Comparison of ENCODE assay signal across 20 cellular contexts in the genomic region with DNA sequence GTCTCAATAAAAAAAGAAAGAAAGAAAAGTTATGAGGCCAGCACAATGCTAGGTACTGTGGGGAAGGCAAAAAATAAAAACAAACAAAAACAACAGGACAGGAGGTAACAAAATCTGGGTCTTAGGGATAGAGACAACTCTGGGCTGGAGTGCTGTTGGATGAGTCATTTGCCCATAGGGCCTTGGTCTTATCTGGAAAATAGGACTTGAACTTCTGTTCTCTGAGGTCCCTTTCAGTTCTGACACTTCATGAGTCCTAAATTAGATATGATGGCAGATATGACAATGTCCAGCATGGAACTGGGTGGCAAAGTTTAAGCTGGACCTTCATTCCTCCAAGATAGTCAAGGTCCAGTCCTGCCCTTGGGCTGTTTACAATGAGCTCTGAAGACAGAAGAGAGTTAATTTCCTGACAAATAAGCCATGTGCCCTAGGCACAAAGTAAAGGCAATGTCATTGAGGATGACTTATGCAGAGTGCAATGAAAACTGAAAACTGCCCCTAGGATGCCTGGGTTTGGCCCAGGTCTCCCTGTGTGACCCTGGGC. TPM values are rescaled to one million over a fixed set of nuclear protein-coding genes. Genes with fewer than 3 reads are reported as not detected.
DNase-seq lines count a peak whose midpoint lies in the region; ATAC-seq, FAIRE-seq and TF ChIP-seq lines count a peak whose summit lies in the region.
"Had no signal": no experiment of that assay in that cellular context is flagged by ENCODE, and none has a peak within 500 bp of the region (broad histone marks: within the 10 kb centered on the region; RNA-seq: fewer than 3 reads in every experiment).

No MANE protein-coding gene starts in this region.

- H3K79me2 ChIP-seq in K562 (ENCODE audit: control insufficient read depth, insufficient read depth, low read length) = no peaks in the 10 kb centered on the region
- H3K79me2 ChIP-seq: parathyroid adenoma had no signal

- BruUV-seq in K562 (replicated peaks; lab: Mats Ljungman, UMichigan) = no TSS peak

- peak overlapping the region in 1 of 2 experiments; percentile 24; a peak in 2 of 4 replicates for H3K9ac ChIP-seq in K562 (ENCODE audit: insufficient read depth in 1 of 2, low read depth in 2 of 2, low read length in 2 of 2)
- H3K9ac ChIP-seq: parathyroid adenoma had no signal

- H3K9me3 ChIP-seq in K562 (replicated peaks; ENCODE audit: control insufficient read depth, insufficient read depth, low read depth, low read length) = no peaks in the 10 kb centered on the region
- H3K9me3 ChIP-seq: left lung, testis had no signal

- H3K4me2 ChIP-seq in K562 (ENCODE audit: insufficient read depth, low read length) = peak overlapping the region; percentile 23; the same call in 1 of the 2 replicates

- H3K4me3 ChIP-seq in GM12865 (ENCODE audit: low read depth, low read length) = no peak overlapping the region
- no peak overlapping the region for H3K4me3 ChIP-seq in K562
- H3K4me3 ChIP-seq: left lung, testis had no signal

- H2AFZ ChIP-seq in K562 (ENCODE audit: low read depth, low read length) = peak overlapping the region; percentile 73
- H2AFZ ChIP-seq: parathyroid adenoma had no signal

- TF ChIP-seq POLR2A in K562 (conservative IDR thresholded peaks at IDR 0.05) = no peak

- no peaks in the 10 kb centered on the region for H3K9me1 ChIP-seq in K562 (ENCODE audit: control insufficient read depth, insufficient read depth, low read length)

- TF ChIP-seq CTCF in 22Rv1 (IDR thresholded peaks at IDR 0.05) (no peak), GM12865 (IDR thresholded peaks at IDR 0.05; ENCODE audit: insufficient read depth, low read depth, low read length, missing control alignments) (no peak), K562 (IDR thresholded peaks at IDR 0.05 in 2 of 3, conservative IDR thresholded peaks at IDR 0.05 in 1 of 3; ENCODE audit: insufficient read depth in 2 of 3, low read depth in 1 of 3, low read length in 3 of 3) (no peak)

- POLR2A ChIA-PET in K562 (lab: Yijun Ruan, JAX) = interaction anchor here (0.6 to 1.3 kb wide), 3 partner anchors 9 to 101 kb away, joined by 3 to 4 read pairs (median 3); partner anchors contain the start of gene HDAC5

- intact Hi-C loops in K562 (cut with micrococcal nuclease) = no loop called here

- peak; percentile 92 for FAIRE-seq in K562 (lab: Jason Lieb, UNC)
- FAIRE-seq: endometrium had no signal

- TF ChIP-seq EP300 in K562 (IDR thresholded peaks at IDR 0.05; ENCODE audit: low read length) = peak; percentile 45; the same call in 1 of the 2 replicates

- peak; percentile 52 for DNase-seq in GM12865 (ENCODE audit: low read depth)
- peak; percentile 70 for DNase-seq in RPMI7951 (ENCODE audit: low read depth)
- DNase-seq in K562 (ENCODE audit: extremely low read depth in 1 of 4, low spot score in 3 of 4) = peak in 3 of 4 experiments; percentile 41 to 77 (median 70)
- no peak for DNase-seq in NOMO-1 (lab: John Stamatoyannopoulos, UW; ENCODE audit: unreplicated experiment in 2 of 2)
- DNase-seq in stimulated activated CD4-positive, alpha-beta T cell treated with anti-CD3 and anti-CD28 coated beads, Interleukin-4, amount 100 ng/mL, for 24 hours = no peak
- no peak for DNase-seq in C1 segment of cervical spinal cord (lab: John Stamatoyannopoulos, UW)
- DNase-seq in stimulated activated CD4-positive, alpha-beta T cell treated with anti-CD3 and anti-CD28 coated beads, Interleukin-1b, Interleukin-23, amount 100 ng/mL, for 48 hours = no peak
- DNase-seq: activated CD4-positive, alpha-beta T cell treated with anti-CD3 and anti-CD28 coated beads, Interleukin-2, amount 10 ng/mL, durations not matched to agents 7 days and 5 days; activated naive CD4-positive, alpha-beta T cell treated with anti-CD3 and anti-CD28 coated beads, Interleukin-2, amount 50 U/mL, for 16 hours; H9; left lung; midbrain; NCI-H1092; NCI-H2029 treated with DMSO at 0.1 percent for 48 hours; Right ventricle myocardium superior; testis had no signal

- peak; percentile 82 for ATAC-seq in K562
- ATAC-seq: left lung, sciatic nerve had no signal

- TF ChIP-seq RAD21 in K562 (CRISPR knock-in tag; conservative IDR thresholded peaks at IDR 0.05 in 1 of 2, IDR thresholded peaks at IDR 0.05 in 1 of 2) = no peak

- H3K36me3 ChIP-seq in K562 (ENCODE audit: control insufficient read depth, insufficient read depth, low read length) = no peaks in the 10 kb centered on the region
- H3K36me3 ChIP-seq: left lung had no signal

- no peaks in the 10 kb centered on the region for H3K27me3 ChIP-seq in K562 (ENCODE audit: control insufficient read depth in 2 of 2, insufficient read depth in 2 of 2, low read length in 2 of 2)
- H3K27me3 ChIP-seq: left lung, testis had no signal

- H3K4me1 ChIP-seq in K562 (replicated peaks in 1 of 2; ENCODE audit: control insufficient read depth in 2 of 2, insufficient read depth in 2 of 2, low read length in 2 of 2) = peaks cover 11 to 15% of the 10 kb centered on the region in 2 experiments; a peak in 4 of 5 replicates
- H3K4me1 ChIP-seq: parathyroid adenoma, testis had no signal

- H4K20me1 ChIP-seq in K562 (replicated peaks; ENCODE audit: control insufficient read depth, insufficient read depth, low read length) = no peaks in the 10 kb centered on the region

- H3K27ac ChIP-seq in 22Rv1 = peak overlapping the region; percentile 23
- H3K27ac ChIP-seq in K562 (ENCODE audit: extremely low read depth, low read depth, low read length) = peak overlapping the region; percentile 67
- H3K27ac ChIP-seq: left lung, parathyroid adenoma, testis had no signal

- CTCF ChIA-PET in K562 (lab: Yijun Ruan, JAX; ENCODE audit: low intra/inter-chr PET ratio) = no interaction called here

- in situ Hi-C loops in K562 (cut with MboI) = no loop called here

RNA-seq across cellular contexts. Expression of gene HDAC5, which starts 8.9 kb away (rescaled TPM):
- 14.3 and 19.9 TPM in 2 replicates for total RNA-seq in RPMI7951 (2014; rRNA removed; shearing (Covaris generic))
- total RNA-seq in K562 (2011; cell fraction: chromatin; rRNA removed; ENCODE audit: low replicate concordance) = 27.5 and 79.4 TPM in 2 replicates
- 54.3 and 56.9 TPM in 2 replicates for total RNA-seq in K562 (2011; cell fraction: nucleolus; rRNA removed)
- 39.6 and 46.3 TPM in 2 replicates for total RNA-seq in K562 (2011; cell fraction: nucleoplasm; rRNA removed)
- total RNA-seq in K562 (2014; rRNA removed) (26.2 and 29.6 TPM in 2 replicates), K562 (2014; rRNA removed; fragmentation: Illumina TruSeq; extraction: Trizol) (4.7 and 6.5 TPM in 2 replicates), K562 (2015; rRNA removed; fragmentation: Illumina TruSeq; extraction: Trizol) (8.0 and 8.7 TPM in 2 replicates), K562 (2021) (23.1 and 25.1 TPM in 2 replicates)
- polyA plus RNA-seq in K562 (2011; rRNA removed) (24.0 and 36.0 TPM in 2 replicates), K562 (2014; fragmentation: Illumina TruSeq; extraction: Trizol) (16.4 and 20.5 TPM in 2 replicates), K562 (2014; fragmentation: Nextera tagmentation; extraction: Ambion mirVana) (under 1 TPM; 0.45 to 0.73 TPM), K562 (2014; rRNA removed) (18.6 and 20.2 TPM in 2 replicates)
- polyA plus RNA-seq in K562 (2011; cell fraction: cytosol; rRNA removed) = 31.1 and 42.9 TPM in 2 replicates
- polyA plus RNA-seq in K562 (2011; cell fraction: nucleus; rRNA removed) = 34.0 and 43.6 TPM in 2 replicates
- polyA plus RNA-seq in K562 (2012) = 18.3 and 32.1 TPM in 2 replicates
- 17.7 and 29.2 TPM in 2 replicates for polyA minus RNA-seq in K562 (2011; rRNA and poly(A)+ RNA removed)
- 26.6 and 29.1 TPM in 2 replicates for polyA minus RNA-seq in K562 (2011; cell fraction: cytosol; rRNA and poly(A)+ RNA removed)
- polyA minus RNA-seq in K562 (2011; cell fraction: nucleus; rRNA and poly(A)+ RNA removed) = 16.2 and 17.5 TPM in 2 replicates

RNA-seq across cellular contexts. Expression of gene HROB, which starts 9.4 kb away (rescaled TPM):
- 7.3 and 9.9 TPM in 2 replicates for total RNA-seq in RPMI7951 (2014; rRNA removed; shearing (Covaris generic))
- 57.8 and 130 TPM in 2 replicates for total RNA-seq in K562 (2011; cell fraction: chromatin; rRNA removed; ENCODE audit: low replicate concordance)
- total RNA-seq in K562 (2011; cell fraction: nucleolus; rRNA removed) = 60.3 and 68.5 TPM in 2 replicates
- 45.9 and 50.4 TPM in 2 replicates for total RNA-seq in K562 (2011; cell fraction: nucleoplasm; rRNA removed)
- total RNA-seq in K562 (2014; rRNA removed) (10.4 and 15.0 TPM in 2 replicates), K562 (2014; rRNA removed; fragmentation: Illumina TruSeq; extraction: Trizol) (7.1 and 9.3 TPM in 2 replicates), K562 (2015; rRNA removed; fragmentation: Illumina TruSeq; extraction: Trizol) (9.6 and 9.8 TPM in 2 replicates), K562 (2021) (17.5 and 20.1 TPM in 2 replicates)
- polyA plus RNA-seq in K562 (2011; rRNA removed) (11.9 and 25.9 TPM in 2 replicates), K562 (2014; fragmentation: Illumina TruSeq; extraction: Trizol) (18.9 and 19.5 TPM in 2 replicates), K562 (2014; fragmentation: Nextera tagmentation; extraction: Ambion mirVana) (1 to 10 TPM; 6.6 to 6.7 TPM), K562 (2014; rRNA removed) (10.6 and 13.5 TPM in 2 replicates)
- 22.0 and 24.6 TPM in 2 replicates for polyA plus RNA-seq in K562 (2011; cell fraction: cytosol; rRNA removed)
- 34.5 and 44.9 TPM in 2 replicates for polyA plus RNA-seq in K562 (2011; cell fraction: nucleus; rRNA removed)
- 11.8 and 18.1 TPM in 2 replicates for polyA plus RNA-seq in K562 (2012)
- 21.5 and 22.0 TPM in 2 replicates for polyA minus RNA-seq in K562 (2011; rRNA and poly(A)+ RNA removed)
- 15.9 and 16.5 TPM in 2 replicates for polyA minus RNA-seq in K562 (2011; cell fraction: cytosol; rRNA and poly(A)+ RNA removed)
- polyA minus RNA-seq in K562 (2011; cell fraction: nucleus; rRNA and poly(A)+ RNA removed) = 10.0 and 13.3 TPM in 2 replicates

RNA-seq across cellular contexts. Expression of gene ASB16, which starts 38.2 kb away (rescaled TPM):
- total RNA-seq in RPMI7951 (2014; rRNA removed; shearing (Covaris generic)) = not detected in 2 replicates
- total RNA-seq in K562 (2011; cell fraction: chromatin; rRNA removed; ENCODE audit: low replicate concordance) = 0.44 TPM in 1 of 2 replicates, not detected in the other
- 0.33 and 0.39 TPM in 2 replicates for total RNA-seq in K562 (2011; cell fraction: nucleolus; rRNA removed)
- total RNA-seq in K562 (2011; cell fraction: nucleoplasm; rRNA removed) = 0.31 TPM in 1 of 2 replicates, not detected in the other
- total RNA-seq in K562 (2014; rRNA removed) (not detected in 2 replicates), K562 (2014; rRNA removed; fragmentation: Illumina TruSeq; extraction: Trizol) (not detected in 2 replicates), K562 (2015; rRNA removed; fragmentation: Illumina TruSeq; extraction: Trizol) (not detected in 2 replicates), K562 (2021) (not detected in 2 replicates)
- polyA plus RNA-seq in K562 (2011; rRNA removed) (0.07 and 0.14 TPM in 2 replicates), K562 (2014; fragmentation: Illumina TruSeq; extraction: Trizol) (not detected in 2 replicates), K562 (2014; fragmentation: Nextera tagmentation; extraction: Ambion mirVana) (under 1 TPM in 1 of 2 experiments, not detected in 1; 0.03 TPM), K562 (2014; rRNA removed) (0.23 TPM in 1 of 2 replicates, not detected in the other)
- polyA plus RNA-seq in K562 (2011; cell fraction: cytosol; rRNA removed) = 0.03 and 0.04 TPM in 2 replicates
- 0.07 and 0.24 TPM in 2 replicates for polyA plus RNA-seq in K562 (2011; cell fraction: nucleus; rRNA removed)
- 1.0 and 1.8 TPM in 2 replicates for polyA plus RNA-seq in K562 (2012)
- not detected in 2 replicates for polyA minus RNA-seq in K562 (2011; rRNA and poly(A)+ RNA removed)
- polyA minus RNA-seq in K562 (2011; cell fraction: cytosol; rRNA and poly(A)+ RNA removed) = not detected in 2 replicates
- polyA minus RNA-seq in K562 (2011; cell fraction: nucleus; rRNA and poly(A)+ RNA removed) = not detected in 2 replicates
- total RNA-seq: left lung had no signal

RNA-seq across cellular contexts. Expression of gene TMUB2, which starts 54.4 kb away (rescaled TPM):
- 19.4 and 25.0 TPM in 2 replicates for total RNA-seq in RPMI7951 (2014; rRNA removed; shearing (Covaris generic))
- total RNA-seq in K562 (2011; cell fraction: chromatin; rRNA removed; ENCODE audit: low replicate concordance) = 38.1 and 99.8 TPM in 2 replicates
- total RNA-seq in K562 (2011; cell fraction: nucleolus; rRNA removed) = 73.8 and 91.2 TPM in 2 replicates
- total RNA-seq in K562 (2011; cell fraction: nucleoplasm; rRNA removed) = 60.6 and 66.9 TPM in 2 replicates
- 16.3 and 25.4 TPM in 2 replicates for total RNA-seq in K562 (2014; rRNA removed)
- 8.4 and 9.7 TPM in 2 replicates for total RNA-seq in K562 (2014; rRNA removed; fragmentation: Illumina TruSeq; extraction: Trizol)
- total RNA-seq in K562 (2015; rRNA removed; fragmentation: Illumina TruSeq; extraction: Trizol) = 15.6 and 15.8 TPM in 2 replicates
- 20.3 and 21.1 TPM in 2 replicates for total RNA-seq in K562 (2021)
- polyA plus RNA-seq in K562 (2011; rRNA removed) = 24.1 and 29.5 TPM in 2 replicates
- polyA plus RNA-seq in K562 (2011; cell fraction: cytosol; rRNA removed) = 31.6 and 38.9 TPM in 2 replicates
- 115 and 122 TPM in 2 replicates for polyA plus RNA-seq in K562 (2011; cell fraction: nucleus; rRNA removed)
- polyA plus RNA-seq in K562 (2012) = 20.3 and 28.3 TPM in 2 replicates
- polyA plus RNA-seq in K562 (2014; fragmentation: Illumina TruSeq; extraction: Trizol) = 24.0 and 26.8 TPM in 2 replicates
- polyA plus RNA-seq in K562 (2014; fragmentation: Nextera tagmentation; extraction: Ambion mirVana) = 1 to 10 TPM; 4.1 to 6.2 TPM
- 27.3 and 29.8 TPM in 2 replicates for polyA plus RNA-seq in K562 (2014; rRNA removed)
- 10.3 and 12.0 TPM in 2 replicates for polyA minus RNA-seq in K562 (2011; rRNA and poly(A)+ RNA removed)
- polyA minus RNA-seq in K562 (2011; cell fraction: cytosol; rRNA and poly(A)+ RNA removed) = 7.9 and 10.4 TPM in 2 replicates
- 13.3 and 18.0 TPM in 2 replicates for polyA minus RNA-seq in K562 (2011; cell fraction: nucleus; rRNA and poly(A)+ RNA removed)

Comparison
In these comparisons a context has a peak if more than half of its experiments do, and no peak if none do; other contexts are left out.
1. DNase-seq: peak in GM12865 (single experiment), RPMI7951 (single experiment) and K562 (3 of 4); none in NOMO-1 (0 of 2), stimulated activated CD4-positive, alpha-beta T cell treated with anti-CD3 and anti-CD28 coated beads, Interleukin-4, amount 100 ng/mL, for 24 hours (single experiment), C1 segment of cervical spinal cord (0 of 14) and stimulated activated CD4-positive, alpha-beta T cell treated with anti-CD3 and anti-CD28 coated beads, Interleukin-1b, Interleukin-23, amount 100 ng/mL, for 48 hours (single experiment).